ENCODE assay signal across 1 cellular context in the genomic region with DNA sequence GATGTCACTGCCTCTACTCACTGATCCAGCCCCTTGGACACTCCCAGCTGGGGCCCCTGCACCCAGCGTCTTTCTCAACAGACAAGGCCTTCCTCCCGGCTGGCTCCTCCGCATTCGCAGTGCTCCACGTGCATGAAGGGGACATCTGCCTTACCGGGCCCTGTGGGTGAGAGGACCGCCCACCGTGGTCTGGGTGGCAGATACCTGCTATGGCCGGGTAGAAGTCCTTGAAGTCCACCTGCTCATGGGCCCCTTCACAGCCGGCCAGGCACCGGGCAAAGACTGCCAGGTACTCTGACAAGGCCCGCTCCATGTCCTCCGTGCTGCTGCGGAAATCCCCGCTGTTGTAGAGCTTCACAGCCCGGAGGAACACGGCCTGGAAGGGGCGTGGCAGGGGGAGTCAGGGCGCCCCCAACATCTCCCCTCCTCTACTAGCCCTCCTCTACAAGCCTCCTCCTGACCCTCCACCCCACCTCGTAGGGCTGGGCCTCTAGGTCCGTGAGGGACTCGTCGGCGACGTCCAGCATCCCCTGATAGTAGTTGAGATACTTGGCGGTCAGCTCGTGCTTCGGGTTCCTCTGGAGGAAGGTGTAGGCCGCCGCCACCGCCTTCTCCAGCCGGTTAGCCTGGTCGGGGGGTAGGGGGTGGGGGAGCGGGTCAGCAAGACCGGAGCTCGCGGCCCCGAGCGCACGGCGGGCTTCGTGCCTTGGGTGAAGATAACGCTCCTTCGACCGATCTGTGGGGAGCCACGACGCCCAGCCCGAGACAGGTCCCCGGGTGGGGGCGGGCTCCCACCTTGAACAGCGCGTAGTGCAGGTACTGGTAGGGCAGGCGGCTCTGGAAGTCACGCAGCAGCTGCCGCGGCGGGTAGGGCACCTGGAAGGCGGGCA.
TF ChIP-seq lines count a peak whose summit lies in the region.

No MANE protein-coding gene starts in this region.

TF ChIP-seq in A549, 52 proteins besides CTCF, POLR2A, EP300 and RAD21 (continued from another document):
- TF ChIP-seq, protein P1, sequence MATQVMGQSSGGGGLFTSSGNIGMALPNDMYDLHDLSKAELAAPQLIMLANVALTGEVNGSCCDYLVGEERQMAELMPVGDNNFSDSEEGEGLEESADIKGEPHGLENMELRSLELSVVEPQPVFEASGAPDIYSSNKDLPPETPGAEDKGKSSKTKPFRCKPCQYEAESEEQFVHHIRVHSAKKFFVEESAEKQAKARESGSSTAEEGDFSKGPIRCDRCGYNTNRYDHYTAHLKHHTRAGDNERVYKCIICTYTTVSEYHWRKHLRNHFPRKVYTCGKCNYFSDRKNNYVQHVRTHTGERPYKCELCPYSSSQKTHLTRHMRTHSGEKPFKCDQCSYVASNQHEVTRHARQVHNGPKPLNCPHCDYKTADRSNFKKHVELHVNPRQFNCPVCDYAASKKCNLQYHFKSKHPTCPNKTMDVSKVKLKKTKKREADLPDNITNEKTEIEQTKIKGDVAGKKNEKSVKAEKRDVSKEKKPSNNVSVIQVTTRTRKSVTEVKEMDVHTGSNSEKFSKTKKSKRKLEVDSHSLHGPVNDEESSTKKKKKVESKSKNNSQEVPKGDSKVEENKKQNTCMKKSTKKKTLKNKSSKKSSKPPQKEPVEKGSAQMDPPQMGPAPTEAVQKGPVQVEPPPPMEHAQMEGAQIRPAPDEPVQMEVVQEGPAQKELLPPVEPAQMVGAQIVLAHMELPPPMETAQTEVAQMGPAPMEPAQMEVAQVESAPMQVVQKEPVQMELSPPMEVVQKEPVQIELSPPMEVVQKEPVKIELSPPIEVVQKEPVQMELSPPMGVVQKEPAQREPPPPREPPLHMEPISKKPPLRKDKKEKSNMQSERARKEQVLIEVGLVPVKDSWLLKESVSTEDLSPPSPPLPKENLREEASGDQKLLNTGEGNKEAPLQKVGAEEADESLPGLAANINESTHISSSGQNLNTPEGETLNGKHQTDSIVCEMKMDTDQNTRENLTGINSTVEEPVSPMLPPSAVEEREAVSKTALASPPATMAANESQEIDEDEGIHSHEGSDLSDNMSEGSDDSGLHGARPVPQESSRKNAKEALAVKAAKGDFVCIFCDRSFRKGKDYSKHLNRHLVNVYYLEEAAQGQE (IDR thresholded peaks at IDR 0.05) = no peak
